8 cellular contexts compared by ENCODE assay signal in genomic region chr5:36305571-36306326, GRCh38. TPM values are rescaled to one million over a fixed set of nuclear protein-coding genes. Genes with fewer than 3 reads are reported as not detected.
DNase-seq lines count a peak whose midpoint lies in the region; ATAC-seq, FAIRE-seq and TF ChIP-seq lines count a peak whose summit lies in the region.

No MANE protein-coding gene starts in this region.

- H3K27me3 ChIP-seq in BJ (ENCODE audit: control insufficient read depth, insufficient read depth, low read length) = no peaks in the 10 kb centered on the region; the same call in 1 of the 2 replicates
- no peaks in the 10 kb centered on the region for H3K27me3 ChIP-seq in body of pancreas

- no peak for TF ChIP-seq POLR2A in body of pancreas (IDR thresholded peaks at IDR 0.05)

- no peak overlapping the region for H3K27ac ChIP-seq in body of pancreas

- no peak overlapping the region for H3K4me3 ChIP-seq in BJ (ENCODE audit: low read depth, low read length)
- H3K4me3 ChIP-seq in body of pancreas = no peak overlapping the region

- WGBS in body of pancreas, 2 donors = 14% methylated on average over 4 of the region's 4 CpGs

- no peaks in the 10 kb centered on the region for H3K9me3 ChIP-seq in body of pancreas

- CTCF ChIA-PET in BJ (lab: Yijun Ruan, JAX) = interaction anchor here (0.7 to 9.0 kb wide), 22 partner anchors 10 to 417 kb away, joined by 3 to 87 read pairs (median 3); no protein-coding TSS in a partner anchor

- peak; percentile 46 for FAIRE-seq in HTR-8/SVneo (lab: Jason Lieb, UNC)

- peaks cover 23% of the 10 kb centered on the region for H3K4me1 ChIP-seq in body of pancreas

- peak; percentile 75 for ATAC-seq in GM18868 (IDR thresholded peaks at IDR 0.05; ENCODE audit: unreplicated experiment)
- ATAC-seq in body of pancreas = peak; percentile 61
- ATAC-seq in stimulated activated naive CD8-positive, alpha-beta T cell treated with anti-CD3 and anti-CD28 coated beads, Interleukin-15, Interleukin-2, amounts not matched to agents 100 U/mL and 50 U/mL, for 24 hours = no peak

- no peak for DNase-seq in BJ (ENCODE audit: low read depth)
- peak; percentile 51 for DNase-seq in HTR-8/SVneo (ENCODE audit: insufficient read length, low spot score)
- DNase-seq in NOMO-1 treated with DMSO at 0.1 percent for 48 hours (lab: John Stamatoyannopoulos, UW; ENCODE audit: unreplicated experiment) = peak; percentile 74
- DNase-seq in body of pancreas = peak; percentile 48 to 60 (median 54)
- peak; percentile 66 for DNase-seq in inferior parietal cortex (ENCODE audit: extremely low spot score)
- DNase-seq in stimulated activated naive CD8-positive, alpha-beta T cell treated with anti-CD3 and anti-CD28 coated beads, Interleukin-15, Interleukin-2, amounts not matched to agents 100 U/mL and 50 U/mL, for 24 hours = peak; percentile 12
- DNase-seq in T-helper 9 cell = no peak

- POLR2A ChIA-PET in BJ (lab: Charles Lee) = no interaction called here

- intact Hi-C loops in body of pancreas (cut with DNase I) = no loop called here

- TF ChIP-seq CTCF in BJ (IDR thresholded peaks at IDR 0.05; ENCODE audit: insufficient read depth, low read depth, low read length) = peak; percentile 80
- peak; percentile 26 to 66 (median 63) for TF ChIP-seq CTCF in body of pancreas (IDR thresholded peaks at IDR 0.05)

- H3K36me3 ChIP-seq in BJ (ENCODE audit: control insufficient read depth, insufficient read depth, low read length) (no peaks in the 10 kb centered on the region), body of pancreas (replicated peaks in 1 of 2; ENCODE audit: insufficient read depth in 1 of 2, low read depth in 2 of 2) (no peaks in the 10 kb centered on the region)

RNA-seq across cellular contexts. Expression of gene RANBP3L, which starts 4.0 kb away (rescaled TPM):
- polyA plus RNA-seq in BJ (2011; rRNA removed) = not detected in 2 replicates
- not detected in 2 replicates for polyA minus RNA-seq in BJ (2011; rRNA and poly(A)+ RNA removed)
- 1 to 10 TPM in 1 of 2 donors, not detected in 1; 4.9 TPM for total RNA-seq in body of pancreas

Comparison
In these comparisons a context has a peak if more than half of its experiments do, and no peak if none do; other contexts are left out.
1. DNase-seq: peak in HTR-8/SVneo (single experiment), NOMO-1 treated with DMSO at 0.1 percent for 48 hours (single experiment), body of pancreas (4 of 4), inferior parietal cortex (single experiment) and stimulated activated naive CD8-positive, alpha-beta T cell treated with anti-CD3 and anti-CD28 coated beads, Interleukin-15, Interleukin-2, amounts not matched to agents 100 U/mL and 50 U/mL, for 24 hours (single experiment); none in BJ (single experiment) and T-helper 9 cell (single experiment).